Comparison of ENCODE assay signal across 29 cellular contexts in genomic region chr17:32305049-32305448, GRCh38. TPM values are rescaled to one million over a fixed set of nuclear protein-coding genes. Genes with fewer than 3 reads are reported as not detected.
"Had no signal": no experiment of that assay in that cellular context is flagged by ENCODE, and none has a peak within 500 bp of the region (broad histone marks: within the 10 kb centered on the region; RNA-seq: fewer than 3 reads in every experiment).

No MANE protein-coding gene starts in this region.

- H3K4me3 Mint-ChIP-seq: dendritic cell treated with granulocyte-macrophage colony-stimulating factor and Interleukin-4, amounts not matched to agents 40 ng/mL and 50 ng/mL, for 4 days; naive thymus-derived CD4-positive, alpha-beta T cell; nephron; stimulated activated naive B cell treated with anti-CD40 and anti-IgM and Interleukin-4, amounts not matched to agents 10 μg/mL and 1 μg/mL and 100 μg/mL, for 72 hours; stimulated activated naive CD8-positive, alpha-beta T cell treated with anti-CD3 and anti-CD28 coated beads, Interleukin-15, Interleukin-2, amounts not matched to agents 100 ng/mL and 50 ng/mL, for 24 hours had no signal

- H3K4me3 ChIP-seq: colonic mucosa, esophagus muscularis mucosa, gastroesophageal sphincter, heart right ventricle, lung, ovary, psoas muscle, sigmoid colon, thoracic aorta, tibial nerve, upper lobe of left lung, uterus had no signal

- H3K9me3 ChIP-seq: colonic mucosa, esophagus muscularis mucosa, gastroesophageal sphincter, heart right ventricle, ovary, psoas muscle, sigmoid colon, thoracic aorta, tibial nerve, upper lobe of left lung, uterus had no signal

- H3K27ac Mint-ChIP-seq: dendritic cell treated with granulocyte-macrophage colony-stimulating factor and Interleukin-4, amounts not matched to agents 40 ng/mL and 50 ng/mL, for 4 days; naive thymus-derived CD4-positive, alpha-beta T cell; nephron; stimulated activated naive B cell treated with anti-CD40 and anti-IgM and Interleukin-4, amounts not matched to agents 10 μg/mL and 1 μg/mL and 100 μg/mL, for 72 hours; stimulated activated naive CD8-positive, alpha-beta T cell treated with anti-CD3 and anti-CD28 coated beads, Interleukin-15, Interleukin-2, amounts not matched to agents 100 ng/mL and 50 ng/mL, for 24 hours had no signal

- H3K27ac ChIP-seq: colonic mucosa, esophagus muscularis mucosa, foreskin keratinocyte, gastroesophageal sphincter, heart right ventricle, ovary, psoas muscle, sigmoid colon, thoracic aorta, tibial nerve, upper lobe of left lung, uterus had no signal

- H3K36me3 ChIP-seq: colonic mucosa, esophagus muscularis mucosa, gastroesophageal sphincter, heart right ventricle, ovary, sigmoid colon, thoracic aorta, tibial nerve, upper lobe of left lung, uterus had no signal

- H3K27me3 ChIP-seq: colonic mucosa, esophagus muscularis mucosa, gastroesophageal sphincter, heart right ventricle, ovary, sigmoid colon, tibial nerve, upper lobe of left lung, uterus had no signal

- H3K4me1 ChIP-seq: colonic mucosa, esophagus muscularis mucosa, foreskin keratinocyte, gastroesophageal sphincter, psoas muscle, sigmoid colon, tibial nerve, upper lobe of left lung, uterus had no signal

- H3K9me3 Mint-ChIP-seq: dendritic cell treated with granulocyte-macrophage colony-stimulating factor and Interleukin-4, amounts not matched to agents 40 ng/mL and 50 ng/mL, for 4 days; naive thymus-derived CD4-positive, alpha-beta T cell; nephron; stimulated activated naive B cell treated with anti-CD40 and anti-IgM and Interleukin-4, amounts not matched to agents 10 μg/mL and 1 μg/mL and 100 μg/mL, for 72 hours; stimulated activated naive CD8-positive, alpha-beta T cell treated with anti-CD3 and anti-CD28 coated beads, Interleukin-15, Interleukin-2, amounts not matched to agents 100 ng/mL and 50 ng/mL, for 24 hours had no signal

- DNase-seq: colonic mucosa; effector CD8-positive, alpha-beta T cell; foreskin keratinocyte; heart right ventricle; hippocampal formation; kidney; mesendoderm; midbrain; naive thymus-derived CD4-positive, alpha-beta T cell; occipital lobe; ovary; posterior cingulate gyrus; psoas muscle; right cardiac atrium; sigmoid colon; stimulated activated CD4-positive, alpha-beta T cell treated with anti-CD3 and anti-CD28 coated beads, Interleukin-4, amount 100 ng/mL, for 4 hours; stimulated activated naive B cell treated with anti-CD40 and anti-IgM and Interleukin-4, amounts not matched to agents 10 μg/mL and 1 μg/mL and 100 μg/mL, for 72 hours; upper lobe of left lung; uterus had no signal

- H3K36me3 Mint-ChIP-seq: naive thymus-derived CD4-positive, alpha-beta T cell; stimulated activated naive B cell treated with anti-CD40 and anti-IgM and Interleukin-4, amounts not matched to agents 10 μg/mL and 1 μg/mL and 100 μg/mL, for 72 hours had no signal

- H3K4me1 Mint-ChIP-seq: stimulated activated naive B cell treated with anti-CD40 and anti-IgM and Interleukin-4, amounts not matched to agents 10 μg/mL and 1 μg/mL and 100 μg/mL, for 72 hours had no signal

RNA-seq across cellular contexts. Expression of gene RHBDL3, which starts 39.4 kb away (rescaled TPM):
- total RNA-seq: epithelial cell of proximal tubule, foreskin keratinocyte, renal cortical epithelial cell had no signal
- polyA plus RNA-seq: naive thymus-derived CD4-positive, alpha-beta T cell had no signal
